In genomic region chr16:3580686-3581085, GRCh38 we compare ENCODE assay signal across 12 cellular contexts. TPM values are rescaled to one million over a fixed set of nuclear protein-coding genes. Genes with fewer than 3 reads are reported as not detected.
DNase-seq lines count a peak whose midpoint lies in the region; ATAC-seq and TF ChIP-seq lines count a peak whose summit lies in the region.
"Had no signal": no experiment of that assay in that cellular context is flagged by ENCODE, and none has a peak within 500 bp of the region (broad histone marks: within the 10 kb centered on the region; RNA-seq: fewer than 3 reads in every experiment).

No MANE protein-coding gene starts in this region.

- H3K27me3 ChIP-seq in A673 (replicated peaks; ENCODE audit: insufficient read depth, low read depth, low read length, poor library complexity) = no peaks in the 10 kb centered on the region
- no peaks in the 10 kb centered on the region for H3K27me3 ChIP-seq in hepatocyte
- H3K27me3 ChIP-seq in BE2C = no peaks in the 10 kb centered on the region
- H3K27me3 ChIP-seq in right cardiac atrium (ENCODE audit: control insufficient read depth, insufficient read depth) = no peaks in the 10 kb centered on the region

- H3K36me3 Mint-ChIP-seq in activated B cell treated with CpG ODN at 0.5 μM for 24 hours (ENCODE audit: low read depth) = peaks cover 22% of the 10 kb centered on the region

- peaks cover 8% of the 10 kb centered on the region for H3K36me3 ChIP-seq in A673 (ENCODE audit: insufficient read depth, low read length, poor library complexity, severe bottlenecking)
- H3K36me3 ChIP-seq in hepatocyte (replicated peaks; ENCODE audit: insufficient read depth, low read depth) = no peaks in the 10 kb centered on the region
- peaks cover 7% of the 10 kb centered on the region for H3K36me3 ChIP-seq in BE2C

- no peak overlapping the region for H3K4me3 ChIP-seq in A673 (ENCODE audit: low read depth, low read length, poor library complexity, severe bottlenecking)
- no peak overlapping the region for H3K4me3 ChIP-seq in hepatocyte
- H3K4me3 ChIP-seq in BE2C (ENCODE audit: low read depth, low read length) = no peak overlapping the region
- H3K4me3 ChIP-seq in right cardiac atrium (ENCODE audit: low read length) = no peak overlapping the region
- H3K4me3 ChIP-seq: gastroesophageal sphincter had no signal

- intact Hi-C loops in A673 (cut with micrococcal nuclease; ENCODE audit: unreplicated experiment) = no loop called here
- intact Hi-C loops in activated B cell treated with CpG ODN at 0.5 μM for 24 hours (cut with micrococcal nuclease) = no loop called here
- intact Hi-C loops in right cardiac atrium (cut with DNase I) = loop anchor here in 1 of 4 donors (5.0 kb wide), 1 partner anchor 108 kb away; no protein-coding TSS in a partner anchor

- no peaks in the 10 kb centered on the region for H3K27me3 Mint-ChIP-seq in activated B cell treated with CpG ODN at 0.5 μM for 24 hours

- no peaks in the 10 kb centered on the region for H4K20me1 ChIP-seq in hepatocyte (ENCODE audit: insufficient read depth, poor library complexity, severe bottlenecking)

- WGBS in hepatocyte (ENCODE audit: low lambda C conversion rate, missing lambda C conversion rate) = 60% methylated on average over 8 of the region's 8 CpGs
- WGBS in right cardiac atrium = 60% methylated on average over 8 of the region's 8 CpGs

- BruUV-seq in A673 (replicated peaks; lab: Mats Ljungman, UMichigan) = no TSS peak

- peak; percentile 57 for DNase-seq in A673 (ENCODE audit: low spot score)
- DNase-seq in EH (ENCODE audit: low read depth) = peak; percentile 12
- DNase-seq in activated B cell treated with CpG ODN at 0.5 μM for 24 hours = no peak
- DNase-seq in hepatocyte (ENCODE audit: low spot score) = peak; percentile 49
- no peak for DNase-seq in GM20000 (ENCODE audit: low spot score)
- DNase-seq in BE2C = no peak
- no peak for DNase-seq in right cardiac atrium
- DNase-seq: activated CD4-positive, alpha-beta T cell treated with anti-CD3 and anti-CD28 coated beads, Interleukin-2, amount 50 U/mL, for 1 hour; NCI-H1105 had no signal

- H3K4me1 ChIP-seq in A673 (ENCODE audit: insufficient read depth, low read length, poor library complexity, severe bottlenecking) (peaks cover 16% of the 10 kb centered on the region), hepatocyte (ENCODE audit: insufficient read depth) (peaks cover 19% of the 10 kb centered on the region), BE2C (no peaks in the 10 kb centered on the region), right cardiac atrium (ENCODE audit: control insufficient read depth, insufficient read depth, low read length) (no peaks in the 10 kb centered on the region)
- H3K4me1 ChIP-seq: gastroesophageal sphincter had no signal

- no peak for ATAC-seq in activated B cell treated with CpG ODN at 0.5 μM for 24 hours (ENCODE audit: low read depth)
- ATAC-seq in right cardiac atrium = no peak
- ATAC-seq in GM18861 (IDR thresholded peaks at IDR 0.05; ENCODE audit: unreplicated experiment) = no peak
- ATAC-seq: gastroesophageal sphincter had no signal

- H2AFZ ChIP-seq in hepatocyte = no peak overlapping the region

- no peaks in the 10 kb centered on the region for H3K79me2 ChIP-seq in hepatocyte

- H3K4me1 Mint-ChIP-seq in activated B cell treated with CpG ODN at 0.5 μM for 24 hours = peaks cover 47% of the 10 kb centered on the region

- no peaks in the 10 kb centered on the region for H3K9me3 Mint-ChIP-seq in activated B cell treated with CpG ODN at 0.5 μM for 24 hours

- no peak overlapping the region for H3K4me2 ChIP-seq in hepatocyte

- POLR2A ChIA-PET in A673 (lab: Charles Lee; ENCODE audit: low non-redundant PET) (no interaction called here), activated B cell treated with CpG ODN at 0.5 μM for 24 hours (lab: Charles Lee) (no interaction called here)

- H3K9me2 ChIP-seq in hepatocyte (replicated peaks; ENCODE audit: insufficient read depth) = no peaks in the 10 kb centered on the region

- peak overlapping the region; percentile 53 for H3K27ac ChIP-seq in A673 (ENCODE audit: low read depth, low read length, poor library complexity, severe bottlenecking)
- H3K27ac ChIP-seq in hepatocyte = peak overlapping the region; percentile 85
- no peak overlapping the region for H3K27ac ChIP-seq in right cardiac atrium (ENCODE audit: low read length)
- H3K27ac ChIP-seq: gastroesophageal sphincter had no signal

- H3K4me3 Mint-ChIP-seq in activated B cell treated with CpG ODN at 0.5 μM for 24 hours = peak overlapping the region; percentile 46

- H3K27ac Mint-ChIP-seq in activated B cell treated with CpG ODN at 0.5 μM for 24 hours = peak overlapping the region; percentile 92

- no peak for TF ChIP-seq CTCF in A673 (conservative IDR thresholded peaks at IDR 0.05; ENCODE audit: low read depth, low read length)
- no peak for TF ChIP-seq CTCF in activated B cell treated with CpG ODN at 0.5 μM for 24 hours (IDR thresholded peaks at IDR 0.05)
- no peak for TF ChIP-seq CTCF in hepatocyte (IDR thresholded peaks at IDR 0.05; ENCODE audit: poor library complexity)
- TF ChIP-seq CTCF in GM20000 (IDR thresholded peaks at IDR 0.05; ENCODE audit: extremely low read depth, missing control alignments) = no peak
- TF ChIP-seq CTCF in BE2C (IDR thresholded peaks at IDR 0.05; ENCODE audit: low read depth, low read length) = no peak

- H3K9me3 ChIP-seq in A673 (ENCODE audit: low read depth, low read length, poor library complexity, severe bottlenecking) (no peaks in the 10 kb centered on the region), hepatocyte (ENCODE audit: low read depth) (no peaks in the 10 kb centered on the region), BE2C (no peaks in the 10 kb centered on the region), right cardiac atrium (ENCODE audit: control insufficient read depth, low read length) (no peaks in the 10 kb centered on the region)
- H3K9me3 ChIP-seq: gastroesophageal sphincter had no signal

- CTCF ChIA-PET in A673 (lab: Charles Lee) (no interaction called here), activated B cell treated with CpG ODN at 0.5 μM for 24 hours (lab: Charles Lee) (interaction anchor here (1.3 kb wide), 1 partner anchor 32 kb away, joined by 3 read pairs; no protein-coding TSS in a partner anchor)

RNA-seq across cellular contexts. Expression of gene NLRC3, which starts 3.5 kb away (rescaled TPM):
- 0.07 and 0.09 TPM in 2 replicates for total RNA-seq in A673 (2021)
- total RNA-seq in activated B cell treated with CpG ODN at 0.5 μM for 24 hours = 18.5 and 22.2 TPM in 2 replicates
- total RNA-seq in hepatocyte = 0.10 TPM in 1 of 2 replicates, not detected in the other
- polyA plus RNA-seq in hepatocyte = 0.15 and 0.17 TPM in 2 replicates
- polyA plus RNA-seq in BE2C (2012; ENCODE audit: insufficient read depth, insufficient read length, low read depth) = 0.91 TPM
- total RNA-seq in right cardiac atrium = 1 to 10 TPM in 2 of 4 donors, under 1 TPM in 2; 0.85 to 1.3 (median 1.0) TPM
- polyA plus RNA-seq in right cardiac atrium = 0.68 TPM
- total RNA-seq: H4 had no signal

RNA-seq across cellular contexts. Expression of gene SLX4, which starts 30.7 kb away (rescaled TPM):
- total RNA-seq in A673 (2021) (15.1 and 16.1 TPM in 2 replicates), activated B cell treated with CpG ODN at 0.5 μM for 24 hours (11.4 and 13.0 TPM in 2 replicates), hepatocyte (3.5 and 4.6 TPM in 2 replicates), right cardiac atrium (1 to 10 TPM; 1.6 to 2.7 (median 2.2) TPM)
- polyA plus RNA-seq in hepatocyte (1.9 and 3.4 TPM in 2 replicates), right cardiac atrium (1.9 TPM)
- 8.1 TPM for polyA plus RNA-seq in BE2C (2012; ENCODE audit: insufficient read depth, insufficient read length, low read depth)

Comparison
In these comparisons a context has a peak if more than half of its experiments do, and no peak if none do; other contexts are left out.
1. DNase-seq: peak in A673 (single experiment), EH (single experiment) and hepatocyte (single experiment); none in activated B cell treated with CpG ODN at 0.5 μM for 24 hours (single experiment), GM20000 (single experiment), BE2C (single experiment) and right cardiac atrium (0 of 3).